Comparison of ENCODE assay signal across 22 cellular contexts in the genomic region with DNA sequence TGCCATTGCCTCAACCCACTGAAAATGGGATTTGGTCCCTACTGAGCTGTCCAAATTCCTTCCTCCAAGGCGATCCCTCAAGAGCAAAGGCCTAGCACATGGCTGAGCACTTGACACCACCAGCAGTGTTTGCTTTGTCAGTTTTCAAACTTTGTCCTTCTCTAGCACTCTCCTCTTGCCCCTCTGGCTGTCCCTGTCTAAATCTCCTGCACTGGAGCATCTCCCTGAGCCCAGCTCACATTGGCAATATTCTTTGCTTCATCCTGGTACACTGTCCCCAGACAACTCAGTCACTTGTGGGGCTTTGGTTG.
"Had no signal": no experiment of that assay in that cellular context is flagged by ENCODE, and none has a peak within 500 bp of the region (broad histone marks: within the 10 kb centered on the region; RNA-seq: fewer than 3 reads in every experiment).

No MANE protein-coding gene starts in this region.

- H3K9me3 Mint-ChIP-seq: central memory CD8-positive, alpha-beta T cell had no signal

- H3K9me3 ChIP-seq: colonic mucosa, pancreas, psoas muscle, tibial artery had no signal

- H3K27me3 Mint-ChIP-seq: activated naive CD8-positive, alpha-beta T cell; stimulated activated naive CD8-positive, alpha-beta T cell treated with anti-CD3 and anti-CD28 coated beads, Interleukin-15, Interleukin-2, amounts not matched to agents 100 ng/mL and 50 ng/mL, for 24 hours had no signal

- H3K4me1 Mint-ChIP-seq: central memory CD8-positive, alpha-beta T cell had no signal

- ATAC-seq: activated T-cell treated with anti-CD3 and anti-CD28 coated beads, Interleukin-2, amount 50 U/mL, for 4 hours; pancreas; psoas muscle; WTC11 had no signal

- H3K4me3 Mint-ChIP-seq: activated naive CD8-positive, alpha-beta T cell; activated T-cell treated with anti-CD3 and anti-CD28 coated beads, Interleukin-2, amount 50 U/mL, for 4 hours; central memory CD8-positive, alpha-beta T cell; stimulated activated naive CD8-positive, alpha-beta T cell treated with anti-CD3 and anti-CD28 coated beads, Interleukin-15, Interleukin-2, amounts not matched to agents 100 ng/mL and 50 ng/mL, for 24 hours; WTC11 had no signal

- FAIRE-seq: astrocyte, keratinocyte, pancreas had no signal

- H3K27ac ChIP-seq: colonic mucosa, pancreas, psoas muscle, right atrium auricular region, tibial artery had no signal

- H3K36me3 ChIP-seq: colonic mucosa, heart right ventricle, pancreas, right atrium auricular region, tibial artery had no signal

- H3K36me3 Mint-ChIP-seq: activated naive CD8-positive, alpha-beta T cell; WTC11 had no signal

- H3K27me3 ChIP-seq: colonic mucosa, heart right ventricle, pancreas, right atrium auricular region, tibial artery had no signal

- H3K27ac Mint-ChIP-seq: activated naive CD8-positive, alpha-beta T cell; activated T-helper 2 cell treated with anti-CD3 and anti-CD28 coated beads, Interferon-gamma antibody, Interleukin-2, Interleukin-4, amounts not matched to agents 10 μg/mL and 5 μg/mL and 100 μg/mL, durations not matched to agents 14 hours and 24 hours and 36 hours; stimulated activated naive CD8-positive, alpha-beta T cell treated with anti-CD3 and anti-CD28 coated beads, Interleukin-15, Interleukin-2, amounts not matched to agents 100 ng/mL and 50 ng/mL, for 24 hours; WTC11 had no signal

- H3K4me3 ChIP-seq: colonic mucosa, heart right ventricle, pancreas, psoas muscle, right atrium auricular region, tibial artery had no signal

- DNase-seq: activated CD8-positive, alpha-beta memory T cell treated with anti-CD3 and anti-CD28 coated beads for 24 hours; activated CD8-positive, alpha-beta memory T cell treated with anti-CD3 and anti-CD28 coated beads, Interleukin-2, amount 50 U/mL, for 4 hours; activated naive CD4-positive, alpha-beta T cell; activated T-cell treated with anti-CD3 and anti-CD28 coated beads, Interleukin-2, amount 50 U/mL, for 4 hours; colonic mucosa; foreskin fibroblast; heart right ventricle; left colon; mesenchymal stem cell; pancreas; psoas muscle; stimulated activated CD4-positive, alpha-beta T cell treated with anti-CD3 and anti-CD28 coated beads, Interleukin-12 subunit alpha, Interleukin-12 subunit beta, amount 100 ng/mL, for 4 hours; T1000 had no signal

- H3K4me1 ChIP-seq: colonic mucosa, pancreas, psoas muscle, right atrium auricular region, tibial artery had no signal
